In the genomic region with DNA sequence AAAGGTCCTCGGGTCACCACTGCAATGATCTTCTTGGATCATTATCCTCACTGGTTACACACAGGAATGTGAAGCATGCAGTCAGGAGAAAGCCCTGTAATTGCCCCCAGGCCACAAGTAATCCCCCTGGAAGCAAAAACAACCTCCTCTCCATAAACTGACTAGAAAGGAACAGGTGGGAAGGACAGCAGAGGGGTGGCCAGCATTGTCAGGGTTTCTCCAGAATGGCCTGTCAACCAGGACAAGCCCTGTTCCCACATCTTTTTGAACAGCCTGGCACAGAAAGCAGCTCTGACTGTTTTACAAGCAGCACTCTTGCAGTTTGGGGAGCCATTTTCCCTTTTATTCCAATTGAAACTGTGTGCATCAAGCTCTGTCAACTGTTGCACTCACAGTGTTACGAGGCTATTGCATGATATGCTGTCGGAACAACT, we compare ENCODE assay signal across 13 cellular contexts. TPM values are rescaled to one million over a fixed set of nuclear protein-coding genes. Genes with fewer than 3 reads are reported as not detected.
DNase-seq lines count a peak whose midpoint lies in the region; ATAC-seq and TF ChIP-seq lines count a peak whose summit lies in the region.
"Had no signal": no experiment of that assay in that cellular context is flagged by ENCODE, and none has a peak within 500 bp of the region (broad histone marks: within the 10 kb centered on the region; RNA-seq: fewer than 3 reads in every experiment).

No MANE protein-coding gene starts in this region.

- H3K4me1 ChIP-seq in PC-9 (replicated peaks; ENCODE audit: insufficient read depth), result peaks cover 59% of the 10 kb centered on the region
- H3K4me1 ChIP-seq in neutrophil (ENCODE audit: control insufficient read depth in 1 of 2, insufficient read depth in 1 of 2, low read depth in 1 of 2, low read length in 1 of 2), result peaks cover 0 to 6% of the 10 kb centered on the region in 2 experiments
- H3K4me1 ChIP-seq in naive thymus-derived CD4-positive, alpha-beta T cell (ENCODE audit: control insufficient read depth in 2 of 2, insufficient read depth in 2 of 2, low read length in 2 of 2), result no peaks in the 10 kb centered on the region

- no peaks in the 10 kb centered on the region for H4K20me1 ChIP-seq in PC-9 (ENCODE audit: insufficient read depth)

- peaks cover 0 to 6% (median 0%) of the 10 kb centered on the region in 7 donors for H3K4me1 Mint-ChIP-seq in naive thymus-derived CD4-positive, alpha-beta T cell

- no peaks in the 10 kb centered on the region for H3K36me3 Mint-ChIP-seq in naive thymus-derived CD4-positive, alpha-beta T cell

- no peak overlapping the region for H3K27ac Mint-ChIP-seq in naive thymus-derived CD4-positive, alpha-beta T cell

- H3K36me3 ChIP-seq in PC-9 (ENCODE audit: low read depth), result no peaks in the 10 kb centered on the region
- no peaks in the 10 kb centered on the region for H3K36me3 ChIP-seq in neutrophil
- no peaks in the 10 kb centered on the region for H3K36me3 ChIP-seq in naive thymus-derived CD4-positive, alpha-beta T cell (ENCODE audit: control insufficient read depth in 2 of 3, insufficient read depth in 3 of 3, low read length in 3 of 3)

- peak overlapping the region; percentile 91 for H3K4me2 ChIP-seq in PC-9
- H3K4me2 ChIP-seq: SK-N-SH had no signal

- in situ Hi-C loops in ACHN (cut with HindIII; ENCODE audit: low pct_ligation_motif_present, low pct_unique_long_range_greater_than_20kb, low sequenced_read_pairs), result no loop called here

- BruUV-seq in PC-9 (replicated peaks; lab: Mats Ljungman, UMichigan), result no TSS peak

- H3K27me3 ChIP-seq in PC-9 (ENCODE audit: insufficient read depth, low read depth) (no peaks in the 10 kb centered on the region), neutrophil (no peaks in the 10 kb centered on the region)
- no peaks in the 10 kb centered on the region for H3K27me3 ChIP-seq in naive thymus-derived CD4-positive, alpha-beta T cell (ENCODE audit: control insufficient read depth in 2 of 2, insufficient read depth in 2 of 2, low read length in 2 of 2)

- TF ChIP-seq CTCF in PC-9 (conservative IDR thresholded peaks at IDR 0.05), result no peak
- TF ChIP-seq CTCF in fibroblast of the aortic adventitia (IDR thresholded peaks at IDR 0.05; ENCODE audit: insufficient read depth, low read length), result no peak
- no peak for TF ChIP-seq CTCF in neutrophil (IDR thresholded peaks at IDR 0.05)

- peaks cover 65% of the 10 kb centered on the region for H3K79me2 ChIP-seq in PC-9 (ENCODE audit: low read depth)

- DNase-seq in ACHN, result peak; percentile 79
- DNase-seq in PC-9, result peak; percentile 55 to 79
- peak; percentile 14 for DNase-seq in fibroblast of the aortic adventitia (ENCODE audit: low read depth)
- DNase-seq in naive thymus-derived CD4-positive, alpha-beta T cell, result no peak
- DNase-seq in UCSD-AML1 (lab: John Stamatoyannopoulos, UW; ENCODE audit: unreplicated experiment), result no peak
- DNase-seq in NCI-H524 (lab: John Stamatoyannopoulos, UW), result no peak
- DNase-seq: activated CD4-positive, alpha-beta T cell treated with anti-CD3 and anti-CD28 coated beads, Interleukin-2, amount 50 U/mL, for 48 hours; activated naive CD4-positive, alpha-beta T cell treated with anti-CD3 and anti-CD28 coated beads, Interleukin-2, amount 50 U/mL, for 16 hours; dermis blood vessel endothelial cell; NCI-H524 treated with DMSO at 0.1 percent for 48 hours; SK-N-SH had no signal

- CTCF ChIA-PET in PC-9 (lab: Charles Lee), result interaction anchor here (0.7 kb wide), 1 partner anchor 18 kb away, joined by 9 read pairs; no protein-coding TSS in a partner anchor
- CTCF ChIA-PET in naive thymus-derived CD4-positive, alpha-beta T cell (lab: Charles Lee), result no interaction called here

- peaks cover 0 to 19% (median 2%) of the 10 kb centered on the region in 5 donors for H3K27me3 Mint-ChIP-seq in naive thymus-derived CD4-positive, alpha-beta T cell

- peaks cover 43% of the 10 kb centered on the region for H3F3A ChIP-seq in PC-9 (ENCODE audit: insufficient read depth, low read depth)

- H3K9me3 Mint-ChIP-seq in naive thymus-derived CD4-positive, alpha-beta T cell, result no peaks in the 10 kb centered on the region

- H3K27ac ChIP-seq in PC-9 (peak overlapping the region; percentile 91), neutrophil (peak overlapping the region; percentile 24)
- no peak overlapping the region for H3K27ac ChIP-seq in naive thymus-derived CD4-positive, alpha-beta T cell (ENCODE audit: low read depth, low read length)

- H2AFZ ChIP-seq in PC-9, result no peak overlapping the region; the same call in 1 of the 2 replicates

- no peak overlapping the region; the same call in 1 of the 2 replicates for H3K4me3 ChIP-seq in PC-9
- H3K4me3 ChIP-seq in fibroblast of the aortic adventitia (ENCODE audit: low read depth, low read length), result no peak overlapping the region
- no peak overlapping the region for H3K4me3 ChIP-seq in neutrophil (ENCODE audit: low read depth in 1 of 2, low read length in 1 of 2)
- no peak overlapping the region for H3K4me3 ChIP-seq in naive thymus-derived CD4-positive, alpha-beta T cell (ENCODE audit: low read length)

- intact Hi-C loops in PC-9 (cut with micrococcal nuclease; ENCODE audit: unreplicated experiment), result loop anchor here (2.0 kb wide), 3 partner anchors 34 to 62 kb away; no protein-coding TSS in a partner anchor
- intact Hi-C loops in naive thymus-derived CD4-positive, alpha-beta T cell (cut with micrococcal nuclease), result no loop called here

- POLR2A ChIA-PET in PC-9 (lab: Charles Lee; ENCODE audit: unreplicated experiment), result interaction anchor here (0.6 kb wide), 1 partner anchor 49 kb away, joined by 17 read pairs; no protein-coding TSS in a partner anchor
- POLR2A ChIA-PET in naive thymus-derived CD4-positive, alpha-beta T cell (lab: Charles Lee), result no interaction called here

- ATAC-seq in naive thymus-derived CD4-positive, alpha-beta T cell, result no peak
- ATAC-seq in GM21723 (IDR thresholded peaks at IDR 0.05; ENCODE audit: unreplicated experiment), result no peak

- no peak overlapping the region for H3K4me3 Mint-ChIP-seq in naive thymus-derived CD4-positive, alpha-beta T cell

- no peaks in the 10 kb centered on the region for H3K9me3 ChIP-seq in PC-9 (ENCODE audit: insufficient read depth, low read depth)
- H3K9me3 ChIP-seq in neutrophil, result no peaks in the 10 kb centered on the region
- no peaks in the 10 kb centered on the region for H3K9me3 ChIP-seq in naive thymus-derived CD4-positive, alpha-beta T cell (ENCODE audit: control insufficient read depth in 2 of 3, low read length in 3 of 3)
- H3K9me3 ChIP-seq: SK-N-SH had no signal

- no peaks in the 10 kb centered on the region for H3K9me2 ChIP-seq in PC-9 (ENCODE audit: insufficient read depth)
- H3K9me2 ChIP-seq: SK-N-SH had no signal

RNA-seq across cellular contexts. Expression of a gene that starts 36.1 kb away (rescaled TPM):
- total RNA-seq in PC-9 (2021), result 10.0 and 19.9 TPM in 2 replicates
- 0.65 and 0.72 TPM in 2 replicates for total RNA-seq in fibroblast of the aortic adventitia (ENCODE audit: low replicate concordance)
- total RNA-seq in naive thymus-derived CD4-positive, alpha-beta T cell, result 1 to 10 TPM in 2 of 5 experiments, under 1 TPM in 3; 0.08 to 9.7 (median 0.10) TPM
- polyA plus RNA-seq in naive thymus-derived CD4-positive, alpha-beta T cell, result not detected

Comparison
In these comparisons a context has a peak if more than half of its experiments do, and no peak if none do; other contexts are left out.
1. DNase-seq: peak in ACHN (single experiment), PC-9 (2 of 2) and fibroblast of the aortic adventitia (single experiment); none in naive thymus-derived CD4-positive, alpha-beta T cell (0 of 9), UCSD-AML1 (single experiment) and NCI-H524 (0 of 2).